Comparison of ENCODE assay signal across 17 cellular contexts in the genomic region with DNA sequence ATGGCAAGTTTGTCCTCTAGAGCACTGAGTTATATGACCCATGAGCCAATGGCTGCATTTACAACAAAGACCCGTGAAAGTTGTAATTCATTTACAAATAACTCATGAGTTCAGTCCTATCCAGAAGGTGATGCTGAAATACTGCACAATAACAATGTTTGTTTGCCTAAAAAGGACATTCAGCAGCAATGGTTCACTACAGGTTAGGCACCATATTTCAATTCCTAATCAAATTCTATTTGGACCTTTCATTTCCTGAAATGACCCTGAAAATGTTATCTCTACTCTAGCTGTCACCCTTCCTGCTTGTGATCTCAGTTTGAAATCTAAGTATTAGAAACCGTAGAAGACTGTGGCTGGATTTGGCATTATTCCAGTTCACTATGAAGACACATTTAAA.
DNase-seq lines count a peak whose midpoint lies in the region; ATAC-seq and TF ChIP-seq lines count a peak whose summit lies in the region.
"Had no signal": no experiment of that assay in that cellular context is flagged by ENCODE, and none has a peak within 500 bp of the region (broad histone marks: within the 10 kb centered on the region; RNA-seq: fewer than 3 reads in every experiment).

No MANE protein-coding gene starts in this region.

- H3K4me1 ChIP-seq in GM23338 (ENCODE audit: insufficient read depth) (no peaks in the 10 kb centered on the region), vagina (no peaks in the 10 kb centered on the region), SK-N-SH (ENCODE audit: control insufficient read depth in 1 of 2, insufficient read depth in 2 of 2, low read depth in 1 of 2, low read length in 1 of 2) (no peaks in the 10 kb centered on the region), upper lobe of left lung (peaks cover 0 to 5% (median 0%) of the 10 kb centered on the region in 4 donors)
- H3K4me1 ChIP-seq: foreskin keratinocyte, Peyer's patch, SJCRH30 had no signal

- H3K9me3 ChIP-seq in vagina (no peaks in the 10 kb centered on the region), SK-N-SH (no peaks in the 10 kb centered on the region), upper lobe of left lung (no peaks in the 10 kb centered on the region)
- H3K9me3 ChIP-seq: Peyer's patch, SJCRH30 had no signal

- CTCF ChIA-PET in activated CD8-positive, alpha-beta T cell treated with anti-CD3 and anti-CD28 coated beads for 36 hours (lab: Charles Lee), result interaction anchor here (0.6 to 2.8 kb wide), 44 partner anchors 9 to 354 kb away, joined by 3 to 25 read pairs (median 4); partner anchors contain the start of gene HSPA13
- CTCF ChIA-PET in SK-N-SH (lab: Yijun Ruan, JAX), result interaction anchor here (0.6 to 2.3 kb wide), 10 partner anchors 9 to 477 kb away, joined by 3 to 13 read pairs (median 4); no protein-coding TSS in a partner anchor

- no peak for TF ChIP-seq CTCF in GM23338 (conservative IDR thresholded peaks at IDR 0.05; ENCODE audit: low read depth in 2 of 2)
- TF ChIP-seq CTCF in activated CD8-positive, alpha-beta T cell treated with anti-CD3 and anti-CD28 coated beads for 36 hours (IDR thresholded peaks at IDR 0.05), result no peak
- no peak for TF ChIP-seq CTCF in vagina (IDR thresholded peaks at IDR 0.05)
- TF ChIP-seq CTCF in SK-N-SH (IDR thresholded peaks at IDR 0.05), result no peak
- no peak for TF ChIP-seq CTCF in upper lobe of left lung (IDR thresholded peaks at IDR 0.05)

- H2AFZ ChIP-seq in GM23338, result peak overlapping the region; percentile 80
- H2AFZ ChIP-seq in SK-N-SH (ENCODE audit: low read depth), result no peak overlapping the region

- TF ChIP-seq EP300 in SK-N-SH (IDR thresholded peaks at IDR 0.05; ENCODE audit: borderline replicate concordance in 1 of 2, low read depth in 1 of 2, low read length in 1 of 2) (no peak), upper lobe of left lung (IDR thresholded peaks at IDR 0.05) (no peak)

- no peaks in the 10 kb centered on the region for H3K27me3 ChIP-seq in GM23338 (ENCODE audit: insufficient read depth)
- no peaks in the 10 kb centered on the region for H3K27me3 ChIP-seq in vagina
- no peaks in the 10 kb centered on the region for H3K27me3 ChIP-seq in SK-N-SH (ENCODE audit: insufficient read depth)
- no peaks in the 10 kb centered on the region for H3K27me3 ChIP-seq in upper lobe of left lung
- H3K27me3 ChIP-seq: foreskin keratinocyte, Peyer's patch, SJCRH30 had no signal

- WGBS in SK-N-SH (ENCODE audit: low lambda C conversion rate), result 2% methylated on average over 2 of the region's 2 CpGs
- WGBS in upper lobe of left lung, 2 donors, result 27 to 43% methylated on average over 2 of the region's 2 CpGs

- H3K27me3 Mint-ChIP-seq in activated T-cell treated with anti-CD3 and anti-CD28 coated beads, Interleukin-2, amount 50 U/mL, for 72 hours (ENCODE audit: low read depth), result no peaks in the 10 kb centered on the region
- H3K27me3 Mint-ChIP-seq in GM23338 (ENCODE audit: insufficient read depth, low read depth, poor library complexity), result peaks cover 2% of the 10 kb centered on the region
- H3K27me3 Mint-ChIP-seq in activated CD8-positive, alpha-beta T cell treated with anti-CD3 and anti-CD28 coated beads for 36 hours, result no peaks in the 10 kb centered on the region
- H3K27me3 Mint-ChIP-seq: IgD-negative memory B cell, naive B cell had no signal

- peaks cover 45% of the 10 kb centered on the region for H3K4me1 Mint-ChIP-seq in activated T-cell treated with anti-CD3 and anti-CD28 coated beads, Interleukin-2, amount 50 U/mL, for 72 hours (ENCODE audit: low read depth)
- H3K4me1 Mint-ChIP-seq in GM23338, result peaks cover 4% of the 10 kb centered on the region; the same call in 2 of the 3 replicates
- peaks cover 33% of the 10 kb centered on the region for H3K4me1 Mint-ChIP-seq in activated CD8-positive, alpha-beta T cell treated with anti-CD3 and anti-CD28 coated beads for 36 hours (ENCODE audit: low read depth)

- H3K36me3 ChIP-seq in GM23338 (ENCODE audit: insufficient read depth) (no peaks in the 10 kb centered on the region), vagina (no peaks in the 10 kb centered on the region), SK-N-SH (replicated peaks in 1 of 2; ENCODE audit: control insufficient read depth in 1 of 2, insufficient read depth in 2 of 2, low read length in 1 of 2) (no peaks in the 10 kb centered on the region), upper lobe of left lung (no peaks in the 10 kb centered on the region)
- H3K36me3 ChIP-seq: Peyer's patch, SJCRH30 had no signal

- H3K27ac ChIP-seq in GM23338 (ENCODE audit: low read depth) (no peak overlapping the region), vagina (no peak overlapping the region), SK-N-SH (ENCODE audit: low read depth in 2 of 2, low read length in 1 of 2) (no peak overlapping the region), upper lobe of left lung (no peak overlapping the region)
- H3K27ac ChIP-seq: dorsolateral prefrontal cortex, foreskin keratinocyte, Peyer's patch, SJCRH30 had no signal

- H3K4me3 ChIP-seq in GM23338, result no peak overlapping the region
- no peak overlapping the region for H3K4me3 ChIP-seq in vagina
- no peak overlapping the region for H3K4me3 ChIP-seq in SK-N-SH (ENCODE audit: low read depth in 2 of 2, low read length in 1 of 2)
- no peak overlapping the region for H3K4me3 ChIP-seq in upper lobe of left lung
- H3K4me3 ChIP-seq: dorsolateral prefrontal cortex, Peyer's patch, SJCRH30 had no signal

- ATAC-seq in activated T-cell treated with anti-CD3 and anti-CD28 coated beads, Interleukin-2, amount 50 U/mL, for 72 hours (replicated peaks in 1 of 2), result peak; percentile 20 to 37
- ATAC-seq in GM23338 (no peak), upper lobe of left lung (ENCODE audit: low FRiP score in 2 of 2) (no peak)
- no peak for ATAC-seq in activated CD8-positive, alpha-beta T cell treated with anti-CD3 and anti-CD28 coated beads for 36 hours

- peak overlapping the region; percentile 7 for H3K27ac Mint-ChIP-seq in activated T-cell treated with anti-CD3 and anti-CD28 coated beads, Interleukin-2, amount 50 U/mL, for 72 hours
- no peak overlapping the region for H3K27ac Mint-ChIP-seq in GM23338
- H3K27ac Mint-ChIP-seq in activated CD8-positive, alpha-beta T cell treated with anti-CD3 and anti-CD28 coated beads for 36 hours, result peak overlapping the region; percentile 82
- H3K27ac Mint-ChIP-seq: IgD-negative memory B cell, naive B cell had no signal

- no peak for DNase-seq in activated T-cell treated with anti-CD3 and anti-CD28 coated beads, Interleukin-2, amount 50 U/mL, for 72 hours
- no peak for DNase-seq in activated T-cell treated with anti-CD3 and anti-CD28 coated beads, Interleukin-2, amount 50 U/mL, for 48 hours
- DNase-seq in GM23338 (ENCODE audit: low spot score), result no peak
- no peak for DNase-seq in activated CD8-positive, alpha-beta T cell treated with anti-CD3 and anti-CD28 coated beads for 36 hours
- DNase-seq in erythroblast (lab: John Stamatoyannopoulos, UW), result peak; percentile 59 to 75
- no peak for DNase-seq in vagina (ENCODE audit: extremely low spot score in 2 of 2)
- no peak for DNase-seq in SK-N-SH
- no peak for DNase-seq in upper lobe of left lung
- DNase-seq: aorta, dorsolateral prefrontal cortex, NCI-H1436, NCI-H2107 had no signal

- H3K36me3 Mint-ChIP-seq in activated T-cell treated with anti-CD3 and anti-CD28 coated beads, Interleukin-2, amount 50 U/mL, for 72 hours (ENCODE audit: insufficient read depth in 2 of 2), result no peaks in the 10 kb centered on the region
- H3K36me3 Mint-ChIP-seq in GM23338 (ENCODE audit: low read depth), result no peaks in the 10 kb centered on the region
- no peaks in the 10 kb centered on the region for H3K36me3 Mint-ChIP-seq in activated CD8-positive, alpha-beta T cell treated with anti-CD3 and anti-CD28 coated beads for 36 hours (ENCODE audit: low read depth)
- H3K36me3 Mint-ChIP-seq: IgD-negative memory B cell, naive B cell had no signal

- H3K9me2 ChIP-seq in GM23338 (ENCODE audit: insufficient read depth), result no peaks in the 10 kb centered on the region
- H3K9me2 ChIP-seq in SK-N-SH, result no peaks in the 10 kb centered on the region

- H3K4me3 Mint-ChIP-seq in activated T-cell treated with anti-CD3 and anti-CD28 coated beads, Interleukin-2, amount 50 U/mL, for 72 hours, result peak overlapping the region in 1 of 2 donors; percentile 58
- H3K4me3 Mint-ChIP-seq in GM23338, result no peak overlapping the region
- no peak overlapping the region for H3K4me3 Mint-ChIP-seq in activated CD8-positive, alpha-beta T cell treated with anti-CD3 and anti-CD28 coated beads for 36 hours
- H3K4me3 Mint-ChIP-seq: IgD-negative memory B cell, naive B cell had no signal

- TF ChIP-seq POLR2A in erythroblast (IDR thresholded peaks at IDR 0.05; ENCODE audit: low read length), result no peak
- TF ChIP-seq POLR2A in vagina (IDR thresholded peaks at IDR 0.05), result no peak
- TF ChIP-seq POLR2A in upper lobe of left lung (IDR thresholded peaks at IDR 0.05), result no peak

- H3K4me2 ChIP-seq in GM23338, result no peak overlapping the region
- no peak overlapping the region for H3K4me2 ChIP-seq in SK-N-SH

- TF ChIP-seq RAD21 in SK-N-SH (IDR thresholded peaks at IDR 0.05; ENCODE audit: low read length), result no peak

- intact Hi-C loops in activated CD8-positive, alpha-beta T cell treated with anti-CD3 and anti-CD28 coated beads for 36 hours (cut with micrococcal nuclease), result loop anchor here (5.0 kb wide), 3 partner anchors 190 to 335 kb away; partner anchors contain the start of gene SAMSN1
- intact Hi-C loops in vagina (cut with DNase I), result no loop called here

- H3K79me2 ChIP-seq in GM23338 (replicated peaks; ENCODE audit: insufficient read depth) (no peaks in the 10 kb centered on the region), SK-N-SH (ENCODE audit: insufficient read depth) (no peaks in the 10 kb centered on the region)

- no peaks in the 10 kb centered on the region for H3F3A ChIP-seq in GM23338 (replicated peaks; ENCODE audit: low read depth)
- H3F3A ChIP-seq in SK-N-SH (replicated peaks; ENCODE audit: insufficient read depth), result no peaks in the 10 kb centered on the region

- H4K20me1 ChIP-seq in GM23338 (replicated peaks; ENCODE audit: insufficient read depth) (no peaks in the 10 kb centered on the region), SK-N-SH (ENCODE audit: insufficient read depth) (no peaks in the 10 kb centered on the region)

- H3K9ac ChIP-seq in SK-N-SH, result no peak overlapping the region

- POLR2A ChIA-PET in activated CD8-positive, alpha-beta T cell treated with anti-CD3 and anti-CD28 coated beads for 36 hours (lab: Charles Lee), result interaction anchor here (1.2 to 1.4 kb wide), 2 partner anchors 9 to 354 kb away, joined by 3 to 5 read pairs; partner anchors contain the start of gene HSPA13
- POLR2A ChIA-PET in SK-N-SH (lab: Yijun Ruan, JAX), result no interaction called here

- no peaks in the 10 kb centered on the region for H3K9me3 Mint-ChIP-seq in activated T-cell treated with anti-CD3 and anti-CD28 coated beads, Interleukin-2, amount 50 U/mL, for 72 hours
- H3K9me3 Mint-ChIP-seq in GM23338, result no peaks in the 10 kb centered on the region; the same call in 2 of the 3 replicates
- no peaks in the 10 kb centered on the region for H3K9me3 Mint-ChIP-seq in activated CD8-positive, alpha-beta T cell treated with anti-CD3 and anti-CD28 coated beads for 36 hours
- H3K9me3 Mint-ChIP-seq: IgD-negative memory B cell, naive B cell had no signal

TF ChIP-seq in GM23338, 12 proteins besides CTCF, POLR2A, EP300 and RAD21 (continues in another document):
- TF ChIP-seq STAT1 (IDR thresholded peaks at IDR 0.05; ENCODE audit: unreplicated experiment) (no peak), ZNF114 (CRISPR knock-in tag; IDR thresholded peaks at IDR 0.05) (no peak)

TF ChIP-seq in SK-N-SH, 30 proteins besides CTCF, POLR2A, EP300 and RAD21 (continues in another document):
- no peak for TF ChIP-seq SMC3 (IDR thresholded peaks at IDR 0.05; ENCODE audit: low read depth, low read length)

Comparison
In these comparisons a context has a peak if more than half of its experiments do, and no peak if none do; other contexts are left out.
1. ATAC-seq: peak in activated T-cell treated with anti-CD3 and anti-CD28 coated beads, Interleukin-2, amount 50 U/mL, for 72 hours (2 of 2); none in GM23338 (single experiment), activated CD8-positive, alpha-beta T cell treated with anti-CD3 and anti-CD28 coated beads for 36 hours (single experiment) and upper lobe of left lung (0 of 2).
2. DNase-seq: peak in erythroblast (2 of 2); none in activated T-cell treated with anti-CD3 and anti-CD28 coated beads, Interleukin-2, amount 50 U/mL, for 72 hours (0 of 2), activated T-cell treated with anti-CD3 and anti-CD28 coated beads, Interleukin-2, amount 50 U/mL, for 48 hours (0 of 2), GM23338 (single experiment), activated CD8-positive, alpha-beta T cell treated with anti-CD3 and anti-CD28 coated beads for 36 hours (single experiment), vagina (0 of 2), SK-N-SH (single experiment) and upper lobe of left lung (0 of 2).